Comparison of ENCODE assay signal across 8 cellular contexts in genomic region chr4:141220271-141220654, GRCh38. TPM values are rescaled to one million over a fixed set of nuclear protein-coding genes. Genes with fewer than 3 reads are reported as not detected.
DNase-seq lines count a peak whose midpoint lies in the region; ATAC-seq lines count a peak whose summit lies in the region.

No MANE protein-coding gene starts in this region.

- H3K4me1 Mint-ChIP-seq in dendritic cell treated with granulocyte-macrophage colony-stimulating factor and Interleukin-4, amounts not matched to agents 40 ng/mL and 50 ng/mL, for 4 days (ENCODE audit: low read depth) = peaks cover 23% of the 10 kb centered on the region
- peaks cover 24 to 53% (median 47%) of the 10 kb centered on the region in 7 donors for H3K4me1 Mint-ChIP-seq in naive thymus-derived CD4-positive, alpha-beta T cell

- H3K79me2 ChIP-seq in ACC112 (ENCODE audit: control insufficient read depth, insufficient read depth, low read length, unreplicated experiment) = peaks cover 41% of the 10 kb centered on the region

- POLR2A ChIA-PET in naive thymus-derived CD4-positive, alpha-beta T cell (lab: Charles Lee) = no interaction called here

- DNase-seq in HT1080 (ENCODE audit: low read depth) = peak; percentile 8
- DNase-seq in naive thymus-derived CD4-positive, alpha-beta T cell = no peak
- DNase-seq in A172 (ENCODE audit: low spot score) = no peak
- DNase-seq in SIG-M5 treated with dmso at 0.1 percent for 504 hours (lab: John Stamatoyannopoulos, UW; ENCODE audit: unreplicated experiment) = no peak
- no peak for DNase-seq in NCI-H2196 (lab: John Stamatoyannopoulos, UW; ENCODE audit: unreplicated experiment)

- H3K27ac ChIP-seq in ACC112 (ENCODE audit: low read depth, low read length) = no peak overlapping the region
- peak overlapping the region; percentile 93 for H3K27ac ChIP-seq in naive thymus-derived CD4-positive, alpha-beta T cell (ENCODE audit: low read depth, low read length)

- H3K4me3 ChIP-seq in ACC112 (ENCODE audit: low read depth, low read length) = peak overlapping the region; percentile 88
- H3K4me3 ChIP-seq in naive thymus-derived CD4-positive, alpha-beta T cell (ENCODE audit: low read length) = peak overlapping the region; percentile 94

- no peaks in the 10 kb centered on the region for H3K9me3 ChIP-seq in naive thymus-derived CD4-positive, alpha-beta T cell (ENCODE audit: control insufficient read depth in 2 of 3, low read length in 3 of 3)

- peak; percentile 3 for ATAC-seq in GM19463 (IDR thresholded peaks at IDR 0.05; ENCODE audit: unreplicated experiment)
- ATAC-seq in naive thymus-derived CD4-positive, alpha-beta T cell = no peak

- H3K4me3 Mint-ChIP-seq in dendritic cell treated with granulocyte-macrophage colony-stimulating factor and Interleukin-4, amounts not matched to agents 40 ng/mL and 50 ng/mL, for 4 days = peak overlapping the region; percentile 93
- H3K4me3 Mint-ChIP-seq in naive thymus-derived CD4-positive, alpha-beta T cell = peak overlapping the region; percentile 91 to 99 (median 94)

- H2AFZ ChIP-seq in ACC112 (ENCODE audit: low read length, unreplicated experiment) = peak overlapping the region; percentile 33

- H3K36me3 ChIP-seq in ACC112 (ENCODE audit: insufficient read depth, low read length) = peaks cover 15% of the 10 kb centered on the region
- H3K36me3 ChIP-seq in naive thymus-derived CD4-positive, alpha-beta T cell (ENCODE audit: control insufficient read depth in 2 of 3, insufficient read depth in 3 of 3, low read length in 3 of 3) = peaks cover 0 to 16% (median 0%) of the 10 kb centered on the region in 3 experiments

- no peaks in the 10 kb centered on the region for H3K27me3 Mint-ChIP-seq in dendritic cell treated with granulocyte-macrophage colony-stimulating factor and Interleukin-4, amounts not matched to agents 40 ng/mL and 50 ng/mL, for 4 days
- peaks cover under 1 to 18% (median 6%) of the 10 kb centered on the region in 5 donors for H3K27me3 Mint-ChIP-seq in naive thymus-derived CD4-positive, alpha-beta T cell

- CTCF ChIA-PET in naive thymus-derived CD4-positive, alpha-beta T cell (lab: Charles Lee) = no interaction called here

- peak overlapping the region; percentile 97 for H3K27ac Mint-ChIP-seq in dendritic cell treated with granulocyte-macrophage colony-stimulating factor and Interleukin-4, amounts not matched to agents 40 ng/mL and 50 ng/mL, for 4 days
- H3K27ac Mint-ChIP-seq in naive thymus-derived CD4-positive, alpha-beta T cell = peak overlapping the region; percentile 24 to 97 (median 93)

- H3K9me3 Mint-ChIP-seq in dendritic cell treated with granulocyte-macrophage colony-stimulating factor and Interleukin-4, amounts not matched to agents 40 ng/mL and 50 ng/mL, for 4 days = no peaks in the 10 kb centered on the region
- peaks cover 0 to 2% (median 0%) of the 10 kb centered on the region in 11 donors for H3K9me3 Mint-ChIP-seq in naive thymus-derived CD4-positive, alpha-beta T cell

- peaks cover 33% of the 10 kb centered on the region for H3K36me3 Mint-ChIP-seq in dendritic cell treated with granulocyte-macrophage colony-stimulating factor and Interleukin-4, amounts not matched to agents 40 ng/mL and 50 ng/mL, for 4 days (ENCODE audit: low read depth)
- peaks cover 0 to 16% (median 9%) of the 10 kb centered on the region in 5 donors for H3K36me3 Mint-ChIP-seq in naive thymus-derived CD4-positive, alpha-beta T cell

- H3K4me1 ChIP-seq in ACC112 (ENCODE audit: control insufficient read depth, insufficient read depth, low read length, unreplicated experiment) = no peaks in the 10 kb centered on the region
- H3K4me1 ChIP-seq in naive thymus-derived CD4-positive, alpha-beta T cell (ENCODE audit: control insufficient read depth in 2 of 2, insufficient read depth in 2 of 2, low read length in 2 of 2) = peaks cover 9 to 13% of the 10 kb centered on the region in 2 donors

- intact Hi-C loops in dendritic cell treated with granulocyte-macrophage colony-stimulating factor and Interleukin-4, amounts not matched to agents 40 ng/mL and 50 ng/mL, for 4 days (cut with micrococcal nuclease) = loop anchor here (10.0 kb wide), 3 partner anchors 135 to 1965 kb away; partner anchors contain the start of genes ELMOD2 and USP38
- intact Hi-C loops in naive thymus-derived CD4-positive, alpha-beta T cell (cut with micrococcal nuclease) = loop anchor here (1.0 to 10.0 kb wide), 12 partner anchors 87 to 1965 kb away; partner anchors contain the start of genes INPP4B (in 2 of the 2), SCOC (in 2 of the 2), USP38 (in 2 of the 2) and ELMOD2 (in 1 of the 2)

- H3K27me3 ChIP-seq in ACC112 (ENCODE audit: insufficient read depth, low read length) = no peaks in the 10 kb centered on the region
- no peaks in the 10 kb centered on the region for H3K27me3 ChIP-seq in naive thymus-derived CD4-positive, alpha-beta T cell (ENCODE audit: control insufficient read depth in 2 of 2, insufficient read depth in 2 of 2, low read length in 2 of 2)

RNA-seq across cellular contexts. Expression of gene ZNF330, which starts 0.4 kb away (rescaled TPM):
- 56.8 and 60.7 TPM in 2 replicates for total RNA-seq in HT1080 (2014; rRNA removed; shearing (Covaris generic))
- polyA plus RNA-seq in HT1080 (2015; cell fraction: cytosol; rRNA removed) = 61.6 and 75.7 TPM in 2 replicates
- polyA plus RNA-seq in HT1080 (2015; cell fraction: nucleus; rRNA removed) = 74.9 and 75.4 TPM in 2 replicates
- total RNA-seq in naive thymus-derived CD4-positive, alpha-beta T cell = 10 to 100 TPM; 31.7 to 44.7 (median 41.0) TPM
- 10 to 100 TPM; 24.9 to 47.2 TPM for polyA plus RNA-seq in naive thymus-derived CD4-positive, alpha-beta T cell
- 39.9 and 40.5 TPM in 2 replicates for total RNA-seq in A172 (2014; rRNA removed; shearing (Covaris generic))
